In the genomic region with DNA sequence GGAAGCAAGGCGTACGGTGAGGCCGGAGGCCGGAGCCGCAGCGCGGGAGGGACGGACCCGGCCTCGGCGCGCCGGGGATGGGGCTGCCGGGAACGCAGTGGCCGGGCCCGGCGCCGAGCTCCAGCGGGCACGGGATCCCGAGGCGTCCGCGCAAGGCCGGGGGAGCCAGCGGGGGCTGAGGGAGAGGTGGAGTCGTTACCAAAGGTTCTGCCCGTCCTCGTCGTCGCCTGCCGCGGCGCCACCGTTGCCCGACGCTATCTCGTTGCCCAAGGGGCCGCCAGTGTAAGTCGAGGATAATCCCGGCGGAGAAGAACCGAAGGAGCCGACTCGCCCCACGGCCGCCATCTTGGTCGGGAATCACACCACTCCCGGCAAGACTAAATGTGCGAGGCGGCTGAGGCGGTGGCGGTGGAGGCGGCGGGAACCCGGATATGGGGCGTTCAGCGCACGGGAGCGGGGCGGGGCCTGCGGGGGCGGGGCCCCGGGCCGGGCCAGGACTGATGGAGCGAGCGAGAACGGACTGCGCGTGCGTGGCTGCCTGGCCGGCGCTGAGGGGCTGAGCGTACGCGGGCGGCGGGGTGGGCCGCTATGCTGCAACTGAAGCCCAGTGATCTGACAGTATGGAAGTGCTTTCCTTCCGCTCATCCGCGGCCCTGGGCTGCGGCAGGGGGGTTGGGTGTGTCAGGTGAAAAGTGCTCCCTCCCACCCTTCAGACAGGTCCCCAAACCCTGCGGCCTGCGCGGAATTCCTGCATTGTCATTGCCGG, we compare ENCODE assay signal across 8 cellular contexts.
DNase-seq lines count a peak whose midpoint lies in the region; ATAC-seq lines count a peak whose summit lies in the region.

DYNC1LI1 (minus strand) TSS at position 433 of the 766 bp plus-strand sequence; CDS start at position 345, 88 bp downstream.

- peak; percentile 83 for ATAC-seq in GM21390 (IDR thresholded peaks at IDR 0.05; ENCODE audit: unreplicated experiment)
- ATAC-seq in effector memory CD8-positive, alpha-beta T cell (replicated peaks), result peak; percentile 93
- ATAC-seq in memory B cell (ENCODE audit: low read depth), result peak; percentile 93

- H3K36me3 Mint-ChIP-seq in effector memory CD8-positive, alpha-beta T cell (ENCODE audit: insufficient read depth), result peaks cover 7% of the 10 kb centered on the region
- H3K36me3 Mint-ChIP-seq in memory B cell, result peaks cover 2% of the 10 kb centered on the region

- H3K4me1 Mint-ChIP-seq in effector memory CD8-positive, alpha-beta T cell (ENCODE audit: low read depth in 2 of 2), result peaks cover 15 to 20% of the 10 kb centered on the region in 2 donors
- peaks cover 18% of the 10 kb centered on the region for H3K4me1 Mint-ChIP-seq in memory B cell

- H3K27me3 Mint-ChIP-seq in effector memory CD8-positive, alpha-beta T cell, result no peaks in the 10 kb centered on the region
- no peaks in the 10 kb centered on the region for H3K27me3 Mint-ChIP-seq in memory B cell

- DNase-seq in COR-L47 (lab: John Stamatoyannopoulos, UW) (peak; percentile 75), HUDEP-2 (lab: John Stamatoyannopoulos, UW; ENCODE audit: unreplicated experiment in 76 of 76) (peak in 74 of 76 experiments; percentile 41 to 95 (median 88)), NOMO-1 treated with dmso at 0.1 percent for 144 hours (lab: John Stamatoyannopoulos, UW; ENCODE audit: unreplicated experiment) (peak; percentile 89), memory B cell (ENCODE audit: low spot score in 2 of 2) (peak; percentile 88 to 90)
- DNase-seq in activated CD8-positive, alpha-beta memory T cell treated with anti-CD3 and anti-CD28 coated beads for 48 hours (ENCODE audit: low read depth in 2 of 3, low spot score in 2 of 3), result peak; percentile 91 to 93 (median 92)
- DNase-seq in effector memory CD8-positive, alpha-beta T cell, result peak; percentile 89 to 91 (median 90)
- peak; percentile 92 for DNase-seq in stimulated activated CD8-positive, alpha-beta memory T cell treated with anti-CD3 and anti-CD28 coated beads, Interleukin-12 subunit alpha, Interleukin-12 subunit beta, amount 100 ng/mL, for 1 hour (ENCODE audit: low read depth)

- H3K4me3 Mint-ChIP-seq in effector memory CD8-positive, alpha-beta T cell, result peak within 1 kb of the TSS; percentile 88 to 89
- H3K4me3 Mint-ChIP-seq in memory B cell, result peak within 1 kb of the TSS; percentile 93

- no peaks in the 10 kb centered on the region for H3K9me3 Mint-ChIP-seq in effector memory CD8-positive, alpha-beta T cell
- H3K9me3 Mint-ChIP-seq in memory B cell, result no peaks in the 10 kb centered on the region

- H3K27ac Mint-ChIP-seq in effector memory CD8-positive, alpha-beta T cell, result peak within 1 kb of the TSS; percentile 80 to 87
- peak within 1 kb of the TSS; percentile 87 for H3K27ac Mint-ChIP-seq in memory B cell

Comparison
In these comparisons a context has a peak if more than half of its experiments do, and no peak if none do; other contexts are left out.
1. Peak in every context shown above with its lines: DNase-seq and ATAC-seq.